1 cellular context compared by ENCODE assay signal in the genomic region with DNA sequence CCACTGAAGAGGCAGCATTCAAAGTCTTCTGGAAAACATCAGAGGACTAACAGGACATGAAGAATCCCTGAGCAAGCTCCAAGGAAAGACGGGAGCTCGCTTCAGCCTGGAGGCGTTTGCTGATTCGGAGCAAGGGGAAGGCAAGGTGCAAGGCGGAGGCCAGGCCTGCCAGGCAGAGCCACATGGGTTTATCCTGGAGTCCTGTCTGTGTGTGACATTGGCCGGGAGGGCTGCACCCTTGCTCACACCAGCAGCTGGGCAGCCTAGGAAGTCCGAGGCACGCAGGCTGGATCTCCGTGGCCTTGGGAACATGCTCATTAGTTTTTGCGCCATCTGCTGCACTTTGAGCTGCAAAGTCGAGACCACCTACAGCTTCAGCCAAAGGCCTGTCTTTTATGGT.
TF ChIP-seq lines count a peak whose summit lies in the region.

No MANE protein-coding gene starts in this region.

TF ChIP-seq in HepG2, 621 proteins besides CTCF, POLR2A, EP300 and RAD21:
- no peak for TF ChIP-seq DDIT3 (CRISPR knock-in tag; IDR thresholded peaks at IDR 0.05)
- TF ChIP-seq, protein P1, sequence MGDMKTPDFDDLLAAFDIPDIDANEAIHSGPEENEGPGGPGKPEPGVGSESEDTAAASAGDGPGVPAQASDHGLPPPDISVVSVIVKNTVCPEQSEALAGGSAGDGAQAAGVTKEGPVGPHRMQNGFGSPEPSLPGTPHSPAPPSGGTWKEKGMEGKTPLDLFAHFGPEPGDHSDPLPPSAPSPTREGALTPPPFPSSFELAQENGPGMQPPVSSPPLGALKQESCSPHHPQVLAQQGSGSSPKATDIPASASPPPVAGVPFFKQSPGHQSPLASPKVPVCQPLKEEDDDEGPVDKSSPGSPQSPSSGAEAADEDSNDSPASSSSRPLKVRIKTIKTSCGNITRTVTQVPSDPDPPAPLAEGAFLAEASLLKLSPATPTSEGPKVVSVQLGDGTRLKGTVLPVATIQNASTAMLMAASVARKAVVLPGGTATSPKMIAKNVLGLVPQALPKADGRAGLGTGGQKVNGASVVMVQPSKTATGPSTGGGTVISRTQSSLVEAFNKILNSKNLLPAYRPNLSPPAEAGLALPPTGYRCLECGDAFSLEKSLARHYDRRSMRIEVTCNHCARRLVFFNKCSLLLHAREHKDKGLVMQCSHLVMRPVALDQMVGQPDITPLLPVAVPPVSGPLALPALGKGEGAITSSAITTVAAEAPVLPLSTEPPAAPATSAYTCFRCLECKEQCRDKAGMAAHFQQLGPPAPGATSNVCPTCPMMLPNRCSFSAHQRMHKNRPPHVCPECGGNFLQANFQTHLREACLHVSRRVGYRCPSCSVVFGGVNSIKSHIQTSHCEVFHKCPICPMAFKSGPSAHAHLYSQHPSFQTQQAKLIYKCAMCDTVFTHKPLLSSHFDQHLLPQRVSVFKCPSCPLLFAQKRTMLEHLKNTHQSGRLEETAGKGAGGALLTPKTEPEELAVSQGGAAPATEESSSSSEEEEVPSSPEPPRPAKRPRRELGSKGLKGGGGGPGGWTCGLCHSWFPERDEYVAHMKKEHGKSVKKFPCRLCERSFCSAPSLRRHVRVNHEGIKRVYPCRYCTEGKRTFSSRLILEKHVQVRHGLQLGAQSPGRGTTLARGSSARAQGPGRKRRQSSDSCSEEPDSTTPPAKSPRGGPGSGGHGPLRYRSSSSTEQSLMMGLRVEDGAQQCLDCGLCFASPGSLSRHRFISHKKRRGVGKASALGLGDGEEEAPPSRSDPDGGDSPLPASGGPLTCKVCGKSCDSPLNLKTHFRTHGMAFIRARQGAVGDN (CRISPR knock-in tag; IDR thresholded peaks at IDR 0.05) = 0 out of 2 replicates have a peak, but pooled peaks have one; percentile 15
TF ChIP-seq in HepG2: peak in this region for 1.
